In the genomic region with DNA sequence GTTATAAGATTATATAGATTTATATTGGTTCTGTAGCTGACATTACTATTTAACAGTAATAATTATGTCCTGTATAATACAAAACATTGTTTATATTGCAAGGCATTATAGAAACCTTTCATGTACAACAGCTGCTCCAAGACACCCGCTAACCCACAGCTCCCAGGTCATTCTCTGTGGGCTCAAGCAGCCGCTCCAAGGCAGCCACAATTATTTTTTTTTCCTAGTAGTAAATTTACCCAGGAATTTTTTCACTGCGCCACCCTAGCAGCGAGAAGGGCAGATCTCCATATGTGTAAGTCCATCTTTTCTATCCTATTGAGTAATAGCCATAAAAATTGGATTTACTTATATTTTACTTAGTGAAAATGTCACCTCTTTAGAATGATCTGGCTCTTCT, we compare ENCODE assay signal across 34 cellular contexts.
"Had no signal": no experiment of that assay in that cellular context is flagged by ENCODE, and none has a peak within 500 bp of the region (broad histone marks: within the 10 kb centered on the region; RNA-seq: fewer than 3 reads in every experiment).

No MANE protein-coding gene starts in this region.

- H3K27ac ChIP-seq: adrenal gland, body of pancreas, brain microvascular endothelial cell, breast epithelium, VCaP had no signal

- H3K27me3 ChIP-seq: adrenal gland, body of pancreas, brain microvascular endothelial cell, breast epithelium had no signal

- H3K36me3 ChIP-seq: adrenal gland, brain microvascular endothelial cell, breast epithelium had no signal

- H3K9me3 ChIP-seq: adrenal gland, body of pancreas, breast epithelium had no signal

- H3K27ac Mint-ChIP-seq: activated B cell treated with CpG ODN at 0.5 μM for 24 hours; activated CD4-positive, alpha-beta memory T cell treated with anti-CD3 and anti-CD28 coated beads for 36 hours; activated CD4-positive, alpha-beta T cell treated with anti-CD3 and anti-CD28 coated beads, Interleukin-2, amount 10 ng/mL, durations not matched to agents 24 days and 14 days; activated CD8-positive, alpha-beta T cell treated with anti-CD3 and anti-CD28 coated beads for 36 hours; activated naive CD4-positive, alpha-beta T cell treated with anti-CD3 and anti-CD28 coated beads, Interleukin-2, amount 10 ng/mL, durations not matched to agents 7 days and 5 days; activated naive CD4-positive, alpha-beta T cell treated with anti-CD3 and anti-CD28 coated beads, Interleukin-2, amount 50 U/mL, for 24 hours; activated naive CD8-positive, alpha-beta T cell; activated naive CD8-positive, alpha-beta T cell treated with anti-CD3 and anti-CD28 coated beads, Interleukin-2, amount 10 ng/mL, durations not matched to agents 7 days and 5 days; activated T-cell treated with anti-CD3 and anti-CD28 coated beads, Interleukin-2, amount 50 U/mL, for 24 hours; activated T-helper 2 cell treated with anti-CD3 and anti-CD28 coated beads, Interferon-gamma antibody, Interleukin-2, Interleukin-4, amounts not matched to agents 10 μg/mL and 5 μg/mL and 100 μg/mL, durations not matched to agents 14 hours and 24 hours and 36 hours; T-helper 1 cell treated with Interleukin-12 subunit alpha and Interleukin-12 subunit beta and Interleukin-4 antibody, amounts not matched to agents 30 μg/mL and 1 μg/mL, for 36 hours; T-helper 2 cell treated with Interferon-gamma antibody and Interleukin-4, amounts not matched to agents 5 μg/mL and 100 μg/mL, for 36 hours had no signal

- H3K27me3 Mint-ChIP-seq: activated B cell treated with CpG ODN at 0.5 μM for 24 hours; activated CD4-positive, alpha-beta memory T cell treated with anti-CD3 and anti-CD28 coated beads for 36 hours; activated CD4-positive, alpha-beta T cell treated with anti-CD3 and anti-CD28 coated beads, Interleukin-2, amount 10 ng/mL, durations not matched to agents 24 days and 14 days; activated CD8-positive, alpha-beta T cell treated with anti-CD3 and anti-CD28 coated beads for 36 hours; activated naive CD4-positive, alpha-beta T cell treated with anti-CD3 and anti-CD28 coated beads, Interleukin-2, amount 10 ng/mL, durations not matched to agents 7 days and 5 days; activated naive CD4-positive, alpha-beta T cell treated with anti-CD3 and anti-CD28 coated beads, Interleukin-2, amount 50 U/mL, for 24 hours; activated naive CD8-positive, alpha-beta T cell; activated naive CD8-positive, alpha-beta T cell treated with anti-CD3 and anti-CD28 coated beads, Interleukin-2, amount 10 ng/mL, durations not matched to agents 7 days and 5 days; activated T-cell treated with anti-CD3 and anti-CD28 coated beads, Interleukin-2, amount 50 U/mL, for 24 hours had no signal

- H3K4me1 ChIP-seq: adrenal gland, body of pancreas, breast epithelium had no signal

- DNase-seq: activated B cell treated with CpG ODN at 0.5 μM for 24 hours; activated CD4-positive, alpha-beta memory T cell treated with anti-CD3 and anti-CD28 coated beads for 36 hours; activated CD4-positive, alpha-beta T cell treated with anti-CD3 and anti-CD28 coated beads for 4 hours; activated CD4-positive, alpha-beta T cell treated with anti-CD3 and anti-CD28 coated beads, Interleukin-2, amount 10 ng/mL, durations not matched to agents 24 days and 14 days; activated CD4-positive, alpha-beta T cell treated with anti-CD3 and anti-CD28 coated beads, Interleukin-2, amount 50 U/mL, for 1 hour; activated CD4-positive, alpha-beta T cell treated with anti-CD3 and anti-CD28 coated beads, Interleukin-2, amount 50 U/mL, for 4 hours; activated CD4-positive, CD25-positive, alpha-beta regulatory T cell treated with anti-CD3 and anti-CD28 coated beads, Interleukin-2, amount 50 U/mL, for 72 hours; activated CD8-positive, alpha-beta memory T cell treated with anti-CD3 and anti-CD28 coated beads, Interleukin-2, amount 50 U/mL, for 48 hours; activated CD8-positive, alpha-beta T cell treated with anti-CD3 and anti-CD28 coated beads for 36 hours; activated effector memory CD4-positive, alpha-beta T cell treated with Interleukin-2 at 50 U/mL for 16 hours; activated gamma-delta T cell; activated naive CD4-positive, alpha-beta T cell treated with anti-CD3 and anti-CD28 coated beads, Interleukin-2, amount 10 ng/mL, durations not matched to agents 7 days and 5 days; activated naive CD4-positive, alpha-beta T cell treated with Interleukin-2 at 50 U/mL for 16 hours; activated naive CD8-positive, alpha-beta T cell treated with anti-CD3 and anti-CD28 coated beads, Interleukin-2, amount 10 ng/mL, durations not matched to agents 7 days and 5 days; activated T-cell treated with anti-CD3 and anti-CD28 coated beads, Interleukin-2, amount 50 U/mL, for 24 hours; activated T-cell treated with anti-CD3 and anti-CD28 coated beads, Interleukin-2, amount 50 U/mL, for 48 hours; adrenal gland; amniotic stem cell; aorta; body of pancreas; brain microvascular endothelial cell; central memory CD4-positive, alpha-beta T cell; T-helper 1 cell; T-helper 2 cell; T-helper 9 cell had no signal

- ATAC-seq: activated CD8-positive, alpha-beta T cell treated with anti-CD3 and anti-CD28 coated beads for 36 hours; body of pancreas had no signal

- FAIRE-seq: astrocyte, TTC549 had no signal

- H3K4me3 Mint-ChIP-seq: activated B cell treated with CpG ODN at 0.5 μM for 24 hours; activated CD4-positive, alpha-beta memory T cell treated with anti-CD3 and anti-CD28 coated beads for 36 hours; activated CD4-positive, alpha-beta T cell treated with anti-CD3 and anti-CD28 coated beads, Interleukin-2, amount 10 ng/mL, durations not matched to agents 24 days and 14 days; activated CD8-positive, alpha-beta T cell treated with anti-CD3 and anti-CD28 coated beads for 36 hours; activated naive CD4-positive, alpha-beta T cell treated with anti-CD3 and anti-CD28 coated beads, Interleukin-2, amount 10 ng/mL, durations not matched to agents 7 days and 5 days; activated naive CD4-positive, alpha-beta T cell treated with anti-CD3 and anti-CD28 coated beads, Interleukin-2, amount 50 U/mL, for 24 hours; activated naive CD8-positive, alpha-beta T cell; activated naive CD8-positive, alpha-beta T cell treated with anti-CD3 and anti-CD28 coated beads, Interleukin-2, amount 10 ng/mL, durations not matched to agents 7 days and 5 days; activated T-cell treated with anti-CD3 and anti-CD28 coated beads, Interleukin-2, amount 50 U/mL, for 24 hours; T-helper 1 cell treated with Interleukin-12 subunit alpha and Interleukin-12 subunit beta and Interleukin-4 antibody, amounts not matched to agents 30 μg/mL and 1 μg/mL, for 36 hours; T-helper 2 cell treated with Interferon-gamma antibody and Interleukin-4, amounts not matched to agents 5 μg/mL and 100 μg/mL, for 36 hours had no signal

- H3K4me1 Mint-ChIP-seq: activated naive CD4-positive, alpha-beta T cell treated with anti-CD3 and anti-CD28 coated beads, Interleukin-2, amount 10 ng/mL, durations not matched to agents 7 days and 5 days; activated naive CD8-positive, alpha-beta T cell treated with anti-CD3 and anti-CD28 coated beads, Interleukin-2, amount 10 ng/mL, durations not matched to agents 7 days and 5 days had no signal

- H3K9me3 Mint-ChIP-seq: activated B cell treated with CpG ODN at 0.5 μM for 24 hours; activated CD4-positive, alpha-beta memory T cell treated with anti-CD3 and anti-CD28 coated beads for 36 hours; activated CD4-positive, alpha-beta T cell treated with anti-CD3 and anti-CD28 coated beads, Interleukin-2, amount 10 ng/mL, durations not matched to agents 24 days and 14 days; activated CD8-positive, alpha-beta T cell treated with anti-CD3 and anti-CD28 coated beads for 36 hours; activated naive CD4-positive, alpha-beta T cell treated with anti-CD3 and anti-CD28 coated beads, Interleukin-2, amount 10 ng/mL, durations not matched to agents 7 days and 5 days; activated naive CD4-positive, alpha-beta T cell treated with anti-CD3 and anti-CD28 coated beads, Interleukin-2, amount 50 U/mL, for 24 hours; activated naive CD8-positive, alpha-beta T cell treated with anti-CD3 and anti-CD28 coated beads, Interleukin-2, amount 10 ng/mL, durations not matched to agents 7 days and 5 days; activated T-cell treated with anti-CD3 and anti-CD28 coated beads, Interleukin-2, amount 50 U/mL, for 24 hours; activated T-helper 2 cell treated with anti-CD3 and anti-CD28 coated beads, Interferon-gamma antibody, Interleukin-2, Interleukin-4, amounts not matched to agents 10 μg/mL and 5 μg/mL and 100 μg/mL, durations not matched to agents 14 hours and 24 hours and 36 hours; T-helper 1 cell treated with Interleukin-12 subunit alpha and Interleukin-12 subunit beta and Interleukin-4 antibody, amounts not matched to agents 30 μg/mL and 1 μg/mL, for 36 hours; T-helper 2 cell treated with Interferon-gamma antibody and Interleukin-4, amounts not matched to agents 5 μg/mL and 100 μg/mL, for 36 hours had no signal

- H3K4me3 ChIP-seq: adrenal gland, body of pancreas, breast epithelium had no signal
